Comparison of ENCODE assay signal across 1 cellular context in genomic region chr7:108124820-108125219, GRCh38.
TF ChIP-seq lines count a peak whose summit lies in the region.

No MANE protein-coding gene starts in this region.

TF ChIP-seq in IMR-90, 13 proteins besides CTCF, POLR2A, EP300 and RAD21 (continued from another document):
- TF ChIP-seq ELK1 (IDR thresholded peaks at IDR 0.05; ENCODE audit: borderline replicate concordance, low read depth, low read length): no peak
